Comparison of ENCODE assay signal across 29 cellular contexts in the genomic region with DNA sequence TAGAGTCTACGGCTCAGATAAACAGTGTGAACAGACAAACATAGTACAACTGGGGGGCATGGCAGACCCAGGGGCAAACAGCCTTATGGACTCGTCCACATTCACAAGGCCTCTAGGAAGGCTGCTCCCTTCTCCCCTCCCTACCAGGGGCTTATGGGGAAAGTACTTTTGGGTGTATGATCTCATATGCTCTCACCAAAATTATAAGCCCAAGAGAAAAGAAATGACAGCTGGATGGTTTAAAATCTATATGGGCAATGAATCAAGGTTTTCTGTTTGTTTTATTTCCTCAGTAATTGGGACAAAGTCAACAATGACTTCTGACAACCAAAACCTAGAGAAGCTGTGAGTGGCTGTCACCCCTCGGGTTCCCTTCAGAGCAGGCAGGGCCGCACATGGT.
DNase-seq lines count a peak whose midpoint lies in the region; ATAC-seq and TF ChIP-seq lines count a peak whose summit lies in the region.
"Had no signal": no experiment of that assay in that cellular context is flagged by ENCODE, and none has a peak within 500 bp of the region (broad histone marks: within the 10 kb centered on the region; RNA-seq: fewer than 3 reads in every experiment).

No MANE protein-coding gene starts in this region.

- H3K9me3 ChIP-seq in Karpas-422 (ENCODE audit: low read length) (no peaks in the 10 kb centered on the region), endodermal cell (ENCODE audit: control insufficient read depth, low read length) (no peaks in the 10 kb centered on the region)
- H3K9me3 ChIP-seq: BLaER1, Caco-2, mucosa of descending colon, sigmoid colon, SK-N-SH, stomach had no signal

- peak; percentile 59 for DNase-seq in DMS153 treated with DMSO at 0.1 percent for 48 hours (lab: John Stamatoyannopoulos, UW; ENCODE audit: unreplicated experiment)
- peak; percentile 39 for DNase-seq in Karpas-422
- peak; percentile 98 for DNase-seq in NCI-H69 (lab: John Stamatoyannopoulos, UW)
- peak; percentile 20 for DNase-seq in endodermal cell
- no peak for DNase-seq in C1 segment of cervical spinal cord (lab: John Stamatoyannopoulos, UW)
- no peak for DNase-seq in chondrocyte (ENCODE audit: low spot score)
- DNase-seq: activated CD4-positive, alpha-beta T cell treated with anti-CD3 and anti-CD28 coated beads, Interleukin-2, amount 10 ng/mL, durations not matched to agents 7 days and 5 days; activated effector memory CD4-positive, alpha-beta T cell treated with anti-CD3 and anti-CD28 coated beads, Interleukin-2, amount 50 U/mL, for 16 hours; activated naive CD8-positive, alpha-beta T cell treated with anti-CD3 and anti-CD28 coated beads for 36 hours; anterior cingulate cortex; Caco-2; DMS79; effector CD4-positive, alpha-beta T cell; GDM1; GOT3; HFFc6; immature natural killer cell; mammary epithelial cell; mucosa of descending colon; NCI-H1048; NCI-H226; sigmoid colon; SK-N-SH; stimulated activated CD4-positive, alpha-beta T cell treated with anti-CD3 and anti-CD28 coated beads, Interleukin-4, amount 100 ng/mL, for 1 hour; stomach had no signal

- ATAC-seq in GM18858 (IDR thresholded peaks at IDR 0.05; ENCODE audit: unreplicated experiment): no peak
- ATAC-seq: mucosa of descending colon; natural killer cell treated with Interleukin-12 subunit alpha and Interleukin-12 subunit beta and Interleukin-15 and Interleukin-18, amount 100 ng/mL, for 72 hours; WTC11 had no signal

- H3K9me2 ChIP-seq in Karpas-422 (replicated peaks; ENCODE audit: insufficient read depth, low read length): no peaks in the 10 kb centered on the region
- H3K9me2 ChIP-seq: SK-N-SH had no signal

- no peak overlapping the region for H2AFZ ChIP-seq in Karpas-422 (ENCODE audit: low read length)

- no peak overlapping the region for H3K4me3 ChIP-seq in Karpas-422 (ENCODE audit: low read length)
- H3K4me3 ChIP-seq in endodermal cell (ENCODE audit: low read length): no peak overlapping the region
- H3K4me3 ChIP-seq: BLaER1, mucosa of descending colon, sigmoid colon, stomach had no signal

- TF ChIP-seq CTCF in endodermal cell (conservative IDR thresholded peaks at IDR 0.05) (no peak), chondrocyte (IDR thresholded peaks at IDR 0.05) (no peak)

- H3K9me3 Mint-ChIP-seq in endodermal cell (no peaks in the 10 kb centered on the region), chondrocyte (ENCODE audit: low read depth) (no peaks in the 10 kb centered on the region)
- H3K9me3 Mint-ChIP-seq: activated CD4-positive, alpha-beta T cell treated with anti-CD3 and anti-CD28 coated beads, Interleukin-2, amount 10 ng/mL, durations not matched to agents 7 days and 5 days; activated naive CD8-positive, alpha-beta T cell treated with anti-CD3 and anti-CD28 coated beads for 36 hours; HFFc6; immature natural killer cell; natural killer cell treated with Interleukin-12 subunit alpha and Interleukin-12 subunit beta and Interleukin-15 and Interleukin-18, amount 100 ng/mL, for 72 hours; WTC11 had no signal

- no peaks in the 10 kb centered on the region for H3K27me3 Mint-ChIP-seq in endodermal cell (ENCODE audit: insufficient read depth)
- no peaks in the 10 kb centered on the region for H3K27me3 Mint-ChIP-seq in chondrocyte (ENCODE audit: low read depth)
- H3K27me3 Mint-ChIP-seq: activated CD4-positive, alpha-beta T cell treated with anti-CD3 and anti-CD28 coated beads, Interleukin-2, amount 10 ng/mL, durations not matched to agents 7 days and 5 days; activated naive CD8-positive, alpha-beta T cell treated with anti-CD3 and anti-CD28 coated beads for 36 hours had no signal

- H3K4me2 ChIP-seq in Karpas-422 (ENCODE audit: low read depth, low read length, poor library complexity, severe bottlenecking): no peak overlapping the region
- H3K4me2 ChIP-seq: BLaER1, SK-N-SH had no signal

- H3K4me1 ChIP-seq in Karpas-422 (ENCODE audit: low read length) (peaks cover 90% of the 10 kb centered on the region), endodermal cell (ENCODE audit: control insufficient read depth, insufficient read depth, low read length) (no peaks in the 10 kb centered on the region)

- no peaks in the 10 kb centered on the region for H3K36me3 ChIP-seq in Karpas-422 (ENCODE audit: insufficient read depth, low read length)
- no peaks in the 10 kb centered on the region for H3K36me3 ChIP-seq in endodermal cell (ENCODE audit: control insufficient read depth, insufficient read depth, low read length)
- H3K36me3 ChIP-seq: BLaER1, sigmoid colon, stomach had no signal

- H4K20me1 ChIP-seq in Karpas-422 (ENCODE audit: insufficient read depth, low read depth, low read length): no peaks in the 10 kb centered on the region
- H4K20me1 ChIP-seq: BLaER1 had no signal

- H3K27me3 ChIP-seq in Karpas-422 (ENCODE audit: low read length) (no peaks in the 10 kb centered on the region), endodermal cell (ENCODE audit: control insufficient read depth, insufficient read depth, low read length, poor library complexity, severe bottlenecking) (no peaks in the 10 kb centered on the region)
- H3K27me3 ChIP-seq: BLaER1, sigmoid colon, stomach had no signal

- H3K4me3 Mint-ChIP-seq in endodermal cell (no peak overlapping the region), chondrocyte (ENCODE audit: unreplicated experiment) (no peak overlapping the region)
- H3K4me3 Mint-ChIP-seq: activated CD4-positive, alpha-beta T cell treated with anti-CD3 and anti-CD28 coated beads, Interleukin-2, amount 10 ng/mL, durations not matched to agents 7 days and 5 days; activated naive CD8-positive, alpha-beta T cell treated with anti-CD3 and anti-CD28 coated beads for 36 hours; HFFc6; immature natural killer cell; natural killer cell treated with Interleukin-12 subunit alpha and Interleukin-12 subunit beta and Interleukin-15 and Interleukin-18, amount 100 ng/mL, for 72 hours; WTC11 had no signal

- WGBS in endodermal cell (ENCODE audit: insufficient coverage in 1 of 2, insufficient read length in 1 of 2), 2 experiments: 94 to 100% methylated on average over 1 to 4 of the region's 4 CpGs

- H3K4me1 Mint-ChIP-seq in endodermal cell (no peaks in the 10 kb centered on the region), chondrocyte (ENCODE audit: low read depth) (peaks cover 28% of the 10 kb centered on the region)
- H3K4me1 Mint-ChIP-seq: activated CD4-positive, alpha-beta T cell treated with anti-CD3 and anti-CD28 coated beads, Interleukin-2, amount 10 ng/mL, durations not matched to agents 7 days and 5 days; activated naive CD8-positive, alpha-beta T cell treated with anti-CD3 and anti-CD28 coated beads for 36 hours; immature natural killer cell; WTC11 had no signal

- H3K9ac ChIP-seq in Karpas-422 (ENCODE audit: low read length) (no peak overlapping the region), endodermal cell (ENCODE audit: extremely low read depth, low read length, poor library complexity, severe bottlenecking) (no peak overlapping the region)
- H3K9ac ChIP-seq: BLaER1, SK-N-SH had no signal

- H3K79me2 ChIP-seq in Karpas-422 (ENCODE audit: low read length): no peaks in the 10 kb centered on the region

- H3K27ac Mint-ChIP-seq in endodermal cell (no peak overlapping the region), chondrocyte (ENCODE audit: unreplicated experiment) (no peak overlapping the region)
- H3K27ac Mint-ChIP-seq: activated CD4-positive, alpha-beta T cell treated with anti-CD3 and anti-CD28 coated beads, Interleukin-2, amount 10 ng/mL, durations not matched to agents 7 days and 5 days; activated naive CD8-positive, alpha-beta T cell treated with anti-CD3 and anti-CD28 coated beads for 36 hours; HFFc6; immature natural killer cell; natural killer cell treated with Interleukin-12 subunit alpha and Interleukin-12 subunit beta and Interleukin-15 and Interleukin-18, amount 100 ng/mL, for 72 hours; WTC11 had no signal

- no peaks in the 10 kb centered on the region for H3K36me3 Mint-ChIP-seq in endodermal cell (ENCODE audit: low read depth)
- no peaks in the 10 kb centered on the region for H3K36me3 Mint-ChIP-seq in chondrocyte (ENCODE audit: low read depth)
- H3K36me3 Mint-ChIP-seq: activated naive CD8-positive, alpha-beta T cell treated with anti-CD3 and anti-CD28 coated beads for 36 hours; immature natural killer cell; natural killer cell treated with Interleukin-12 subunit alpha and Interleukin-12 subunit beta and Interleukin-15 and Interleukin-18, amount 100 ng/mL, for 72 hours; WTC11 had no signal

- H3K27ac ChIP-seq in Karpas-422 (ENCODE audit: low read length) (peak overlapping the region; percentile 69), endodermal cell (ENCODE audit: low read depth, low read length) (no peak overlapping the region)
- H3K27ac ChIP-seq: BLaER1, sigmoid colon, stomach had no signal

Comparison
In these comparisons a context has a peak if more than half of its experiments do, and no peak if none do; other contexts are left out.
1. DNase-seq: peak in DMS153 treated with DMSO at 0.1 percent for 48 hours (single experiment), Karpas-422 (single experiment), NCI-H69 (single experiment) and endodermal cell (single experiment); none in C1 segment of cervical spinal cord (0 of 14) and chondrocyte (single experiment).